ENCODE assay signal across 15 cellular contexts in genomic region chr15:27846722-27847420, GRCh38.
A peak's percentile ranks its signal among the peaks of the same experiment; 100 is the strongest.
DNase-seq lines count a peak whose midpoint lies in the region; ATAC-seq and TF ChIP-seq lines count a peak whose summit lies in the region.
"Had no signal": no experiment of that assay in that cellular context is flagged by ENCODE, and none has a peak within 500 bp of the region (broad histone marks: within the 10 kb centered on the region; RNA-seq: fewer than 3 reads in every experiment).

No MANE protein-coding gene starts in this region.

- no peak for ATAC-seq in RWPE2 (ENCODE audit: low read depth)

- H3K9me3 ChIP-seq in RWPE2 (ENCODE audit: severe bottlenecking): no peaks in the 10 kb centered on the region

- H3K27ac Mint-ChIP-seq in immature natural killer cell: no peak overlapping the region
- H3K27ac Mint-ChIP-seq in osteocyte (ENCODE audit: unreplicated experiment): no peak overlapping the region
- H3K27ac Mint-ChIP-seq: B cell; CD4-positive, alpha-beta T cell had no signal

- H3K36me3 ChIP-seq in RWPE2 (ENCODE audit: low read depth): no peaks in the 10 kb centered on the region

- peaks cover 0 to 2% (median 0%) of the 10 kb centered on the region in 3 donors for H3K27me3 Mint-ChIP-seq in immature natural killer cell (ENCODE audit: low read depth in 3 of 3)
- no peaks in the 10 kb centered on the region for H3K27me3 Mint-ChIP-seq in osteocyte (ENCODE audit: unreplicated experiment)
- H3K27me3 Mint-ChIP-seq: B cell; CD4-positive, alpha-beta T cell had no signal

- TF ChIP-seq CTCF in RWPE2 (IDR thresholded peaks at IDR 0.05; ENCODE audit: poor library complexity, severe bottlenecking): no peak
- no peak for TF ChIP-seq CTCF in osteocyte (IDR thresholded peaks at IDR 0.05)

- H3K4me1 Mint-ChIP-seq in immature natural killer cell: no peaks in the 10 kb centered on the region
- peaks cover 12% of the 10 kb centered on the region for H3K4me1 Mint-ChIP-seq in osteocyte (ENCODE audit: unreplicated experiment)
- H3K4me1 Mint-ChIP-seq: B cell, H9 had no signal

- no peak overlapping the region for H3K27ac ChIP-seq in RWPE2 (ENCODE audit: poor library complexity, severe bottlenecking)

- H3K36me3 Mint-ChIP-seq in immature natural killer cell (peaks cover 0 to 4% (median 0%) of the 10 kb centered on the region in 3 donors), osteocyte (ENCODE audit: unreplicated experiment) (no peaks in the 10 kb centered on the region)

- H3K4me3 Mint-ChIP-seq in immature natural killer cell: no peak overlapping the region
- no peak overlapping the region for H3K4me3 Mint-ChIP-seq in osteocyte (ENCODE audit: unreplicated experiment)
- H3K4me3 Mint-ChIP-seq: B cell; CD4-positive, alpha-beta T cell; H9 had no signal

- peaks cover 10% of the 10 kb centered on the region for H3K4me1 ChIP-seq in RWPE2 (ENCODE audit: insufficient read depth, poor library complexity, severe bottlenecking)

- no peaks in the 10 kb centered on the region for H3K27me3 ChIP-seq in RWPE2 (ENCODE audit: insufficient read depth, poor library complexity, severe bottlenecking)

- DNase-seq in D341Med (ENCODE audit: low spot score): peak; percentile 6
- peak; percentile 42 for DNase-seq in RWPE2 (ENCODE audit: low spot score)
- peak; percentile 81 for DNase-seq in mesenteric fat pad (ENCODE audit: low spot score)
- DNase-seq in ureter (ENCODE audit: low spot score): peak; percentile 17
- no peak for DNase-seq in DMS114 treated with DMSO at 0.1 percent for 48 hours (lab: John Stamatoyannopoulos, UW; ENCODE audit: unreplicated experiment)
- DNase-seq in immature natural killer cell: no peak
- DNase-seq in osteocyte (ENCODE audit: extremely low spot score, unreplicated experiment): no peak
- DNase-seq: Calu3; CD4-positive, alpha-beta T cell; DMS153; DMS79 treated with DMSO at 0.1 percent for 48 hours; EL; GOT3; H9 had no signal

- H3K4me3 ChIP-seq in RWPE2 (ENCODE audit: severe bottlenecking): no peak overlapping the region

- peaks cover 2 to 20% (median 12%) of the 10 kb centered on the region in 6 donors for H3K9me3 Mint-ChIP-seq in immature natural killer cell
- H3K9me3 Mint-ChIP-seq in osteocyte (ENCODE audit: unreplicated experiment): no peaks in the 10 kb centered on the region

Comparison
In these comparisons a context has a peak if more than half of its experiments do, and no peak if none do; other contexts are left out.
1. DNase-seq: peak in D341Med (single experiment), RWPE2 (single experiment), mesenteric fat pad (single experiment) and ureter (single experiment); none in DMS114 treated with DMSO at 0.1 percent for 48 hours (single experiment), immature natural killer cell (0 of 3) and osteocyte (single experiment).